Comparison of ENCODE assay signal across 12 cellular contexts in the genomic region with DNA sequence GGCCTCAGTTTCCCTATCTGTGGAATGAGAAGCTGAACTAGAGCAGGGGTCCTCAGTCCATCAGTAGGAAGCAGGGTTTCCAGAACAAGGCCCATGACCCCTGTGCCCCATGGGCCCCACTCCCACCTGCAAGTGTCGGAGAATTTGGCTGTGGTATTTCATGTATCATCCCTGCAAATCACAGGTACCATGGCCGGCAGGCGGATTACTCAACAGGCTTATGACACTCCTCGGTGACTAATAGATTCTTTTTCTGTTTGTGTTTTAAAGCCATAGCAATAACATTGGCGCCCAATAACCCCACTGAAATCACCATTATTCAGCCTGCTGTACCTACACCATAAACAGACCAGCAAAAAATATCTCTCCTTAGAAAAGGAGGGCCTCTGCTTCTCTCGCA. TPM values are rescaled to one million over a fixed set of nuclear protein-coding genes. Genes with fewer than 3 reads are reported as not detected.
DNase-seq lines count a peak whose midpoint lies in the region; ATAC-seq, FAIRE-seq and TF ChIP-seq lines count a peak whose summit lies in the region.
"Had no signal": no experiment of that assay in that cellular context is flagged by ENCODE, and none has a peak within 500 bp of the region (broad histone marks: within the 10 kb centered on the region; RNA-seq: fewer than 3 reads in every experiment).

No MANE protein-coding gene starts in this region.

- DNase-seq in AG08395 (ENCODE audit: low spot score) = peak; percentile 88
- peak; percentile 80 for DNase-seq in HTR-8/SVneo (ENCODE audit: insufficient read length, low spot score)
- peak; percentile 25 to 40 for DNase-seq in T47D (ENCODE audit: low read depth in 1 of 2, low spot score in 1 of 2)
- DNase-seq in mucosa of descending colon = no peak
- no peak for DNase-seq in activated CD8-positive, alpha-beta T cell treated with anti-CD3 and anti-CD28 coated beads for 36 hours
- no peak for DNase-seq in Karpas-422
- no peak for DNase-seq in activated naive CD4-positive, alpha-beta T cell (lab: John Stamatoyannopoulos, UW)
- DNase-seq: anterior cingulate cortex, DND-41, spleen had no signal

- H3K4me3 Mint-ChIP-seq in activated CD8-positive, alpha-beta T cell treated with anti-CD3 and anti-CD28 coated beads for 36 hours = no peak overlapping the region

- no peaks in the 10 kb centered on the region for H3K4me1 Mint-ChIP-seq in activated CD8-positive, alpha-beta T cell treated with anti-CD3 and anti-CD28 coated beads for 36 hours (ENCODE audit: low read depth)

- peak; percentile 82 for FAIRE-seq in HTR-8/SVneo (lab: Jason Lieb, UNC)

- intact Hi-C loops in mucosa of descending colon (cut with DNase I, micrococcal nuclease) = no loop called here
- intact Hi-C loops in activated CD8-positive, alpha-beta T cell treated with anti-CD3 and anti-CD28 coated beads for 36 hours (cut with micrococcal nuclease) = no loop called here

- POLR2A ChIA-PET in activated CD8-positive, alpha-beta T cell treated with anti-CD3 and anti-CD28 coated beads for 36 hours (lab: Charles Lee) = no interaction called here

- ATAC-seq in mucosa of descending colon (peak; percentile 25), HG02678 (IDR thresholded peaks at IDR 0.05; ENCODE audit: unreplicated experiment) (no peak)
- no peak for ATAC-seq in activated CD8-positive, alpha-beta T cell treated with anti-CD3 and anti-CD28 coated beads for 36 hours

- no peak overlapping the region for H3K27ac ChIP-seq in Karpas-422 (ENCODE audit: low read length)
- H3K27ac ChIP-seq: spleen had no signal

- no peaks in the 10 kb centered on the region for H3K36me3 ChIP-seq in mucosa of descending colon (ENCODE audit: low read depth)
- no peaks in the 10 kb centered on the region for H3K36me3 ChIP-seq in Karpas-422 (ENCODE audit: insufficient read depth, low read length)
- H3K36me3 ChIP-seq: spleen, thyroid gland had no signal

- no peaks in the 10 kb centered on the region for H3K4me1 ChIP-seq in mucosa of descending colon (ENCODE audit: low read depth)
- H3K4me1 ChIP-seq in Karpas-422 (ENCODE audit: low read length) = no peaks in the 10 kb centered on the region
- H3K4me1 ChIP-seq: spleen, thyroid gland had no signal

- no peak overlapping the region for H3K4me2 ChIP-seq in Karpas-422 (ENCODE audit: low read depth, low read length, poor library complexity, severe bottlenecking)

- H3K9me3 Mint-ChIP-seq in activated CD8-positive, alpha-beta T cell treated with anti-CD3 and anti-CD28 coated beads for 36 hours = no peaks in the 10 kb centered on the region

- H3K36me3 Mint-ChIP-seq in activated CD8-positive, alpha-beta T cell treated with anti-CD3 and anti-CD28 coated beads for 36 hours (ENCODE audit: low read depth) = no peaks in the 10 kb centered on the region

- in situ Hi-C loops in T47D (cut with HindIII; ENCODE audit: low pct_unique_long_range_greater_than_20kb, low sequenced_read_pairs) = no loop called here

- no peaks in the 10 kb centered on the region for H3K9me2 ChIP-seq in Karpas-422 (replicated peaks; ENCODE audit: insufficient read depth, low read length)

- no peak overlapping the region for H2AFZ ChIP-seq in Karpas-422 (ENCODE audit: low read length)

- no peak overlapping the region for H3K9ac ChIP-seq in Karpas-422 (ENCODE audit: low read length)

- no peaks in the 10 kb centered on the region for H4K20me1 ChIP-seq in Karpas-422 (ENCODE audit: insufficient read depth, low read depth, low read length)

- H3K9me3 ChIP-seq in mucosa of descending colon (no peaks in the 10 kb centered on the region), Karpas-422 (ENCODE audit: low read length) (no peaks in the 10 kb centered on the region)
- H3K9me3 ChIP-seq: spleen, thyroid gland had no signal

- CTCF ChIA-PET in activated CD8-positive, alpha-beta T cell treated with anti-CD3 and anti-CD28 coated beads for 36 hours (lab: Charles Lee) = no interaction called here

- H3K27me3 Mint-ChIP-seq in activated CD8-positive, alpha-beta T cell treated with anti-CD3 and anti-CD28 coated beads for 36 hours = peaks cover 2% of the 10 kb centered on the region

- no peak for TF ChIP-seq CTCF in mucosa of descending colon (IDR thresholded peaks at IDR 0.05)
- TF ChIP-seq CTCF in activated CD8-positive, alpha-beta T cell treated with anti-CD3 and anti-CD28 coated beads for 36 hours (IDR thresholded peaks at IDR 0.05) = no peak

- no peaks in the 10 kb centered on the region for H3K27me3 ChIP-seq in Karpas-422 (ENCODE audit: low read length)
- H3K27me3 ChIP-seq: spleen, thyroid gland had no signal

- no peak overlapping the region for H3K27ac Mint-ChIP-seq in activated CD8-positive, alpha-beta T cell treated with anti-CD3 and anti-CD28 coated beads for 36 hours

- no peaks in the 10 kb centered on the region for H3K79me2 ChIP-seq in Karpas-422 (ENCODE audit: low read length)

- H3K4me3 ChIP-seq in mucosa of descending colon (no peak overlapping the region), Karpas-422 (ENCODE audit: low read length) (no peak overlapping the region)
- H3K4me3 ChIP-seq: spleen, thyroid gland had no signal

RNA-seq across cellular contexts. Expression of a gene that starts 60.0 kb away (rescaled TPM):
- 1 to 10 TPM; 3.4 to 5.7 (median 5.2) TPM for total RNA-seq in mucosa of descending colon
- total RNA-seq in activated CD8-positive, alpha-beta T cell treated with anti-CD3 and anti-CD28 coated beads for 36 hours = under 1 TPM; 0.32 to 0.43 TPM
- 0.07 and 0.30 TPM in 2 replicates for total RNA-seq in Karpas-422 (2014; rRNA removed; shearing (Covaris generic); ENCODE audit: low replicate concordance)

Comparison
In these comparisons a context has a peak if more than half of its experiments do, and no peak if none do; other contexts are left out.
1. DNase-seq: peak in AG08395 (single experiment), HTR-8/SVneo (single experiment) and T47D (2 of 2); none in mucosa of descending colon (0 of 3), activated CD8-positive, alpha-beta T cell treated with anti-CD3 and anti-CD28 coated beads for 36 hours (single experiment), Karpas-422 (single experiment) and activated naive CD4-positive, alpha-beta T cell (0 of 4).